Comparison of ENCODE assay signal across 9 cellular contexts in the genomic region with DNA sequence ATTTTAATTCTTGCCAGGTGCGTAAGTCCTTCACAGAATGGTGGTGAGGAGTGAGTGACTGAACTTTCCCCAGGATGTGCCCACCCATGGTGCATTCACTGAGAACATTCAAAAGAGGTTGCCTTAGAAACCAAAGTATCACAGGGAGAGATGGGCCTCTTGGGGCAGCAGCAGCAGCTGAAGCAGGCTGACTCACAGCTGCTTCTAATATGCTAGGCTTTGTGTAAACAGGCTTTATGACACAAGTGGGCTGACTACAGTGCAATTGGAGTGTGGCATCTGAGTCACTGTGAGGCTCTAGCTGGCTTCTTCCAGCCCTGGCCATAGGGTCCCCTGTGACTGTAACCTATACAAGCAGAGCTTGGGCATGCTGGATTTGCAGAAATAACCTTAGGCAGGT. TPM values are rescaled to one million over a fixed set of nuclear protein-coding genes. Genes with fewer than 3 reads are reported as not detected.
DNase-seq lines count a peak whose midpoint lies in the region; ATAC-seq and TF ChIP-seq lines count a peak whose summit lies in the region.
"Had no signal": no experiment of that assay in that cellular context is flagged by ENCODE, and none has a peak within 500 bp of the region (broad histone marks: within the 10 kb centered on the region; RNA-seq: fewer than 3 reads in every experiment).

No MANE protein-coding gene starts in this region.

- H3K9me3 ChIP-seq in SJCRH30 (replicated peaks), result no peaks in the 10 kb centered on the region
- no peaks in the 10 kb centered on the region for H3K9me3 ChIP-seq in osteoblast (ENCODE audit: low read depth, low read length)
- H3K9me3 ChIP-seq: Peyer's patch had no signal

- H3K36me3 ChIP-seq in SJCRH30 (no peaks in the 10 kb centered on the region), osteoblast (ENCODE audit: insufficient read depth, low read length) (no peaks in the 10 kb centered on the region)
- H3K36me3 ChIP-seq: Peyer's patch had no signal

- no peak overlapping the region for H2AFZ ChIP-seq in osteoblast (ENCODE audit: low read length)

- no peak overlapping the region for H3K4me3 ChIP-seq in SJCRH30
- H3K4me3 ChIP-seq in osteoblast (ENCODE audit: insufficient read depth, low read length), result no peak overlapping the region
- H3K4me3 ChIP-seq: Peyer's patch had no signal

- no peak for ATAC-seq in HG02938 (IDR thresholded peaks at IDR 0.05; ENCODE audit: unreplicated experiment)
- ATAC-seq in GM21367 (IDR thresholded peaks at IDR 0.05; ENCODE audit: unreplicated experiment), result no peak
- no peak for ATAC-seq in HG03432 (IDR thresholded peaks at IDR 0.05; ENCODE audit: unreplicated experiment)

- DNase-seq in DMS79 (lab: John Stamatoyannopoulos, UW) (peak; percentile 96), MV-4-11 (lab: John Stamatoyannopoulos, UW) (peak; percentile 79), SJCRH30 (peak; percentile 92 to 97), fibroblast of peridontal ligament (ENCODE audit: extremely low read depth) (peak; percentile 97), osteoblast (ENCODE audit: insufficient read length, low spot score, missing footprints) (peak; percentile 95)

- no peaks in the 10 kb centered on the region for H3K79me2 ChIP-seq in osteoblast (ENCODE audit: insufficient read depth, low read length)

- peak overlapping the region; percentile 29 for H3K4me2 ChIP-seq in osteoblast (ENCODE audit: insufficient read depth, low read length)

- H3K4me1 ChIP-seq in SJCRH30, result peaks cover 45% of the 10 kb centered on the region
- H3K4me1 ChIP-seq in osteoblast (ENCODE audit: insufficient read depth, low read length), result peaks cover 28% of the 10 kb centered on the region
- H3K4me1 ChIP-seq: Peyer's patch had no signal

- peak; percentile 10 for TF ChIP-seq CTCF in osteoblast (IDR thresholded peaks at IDR 0.05; ENCODE audit: extremely low read depth, low read depth, low read length)

- H3K27ac ChIP-seq in SJCRH30 (peak overlapping the region; percentile 62), osteoblast (ENCODE audit: low read depth, low read length) (peak overlapping the region; percentile 77)

- no peaks in the 10 kb centered on the region for H4K20me1 ChIP-seq in osteoblast (ENCODE audit: insufficient read depth, low read length)

- no peaks in the 10 kb centered on the region for H3K27me3 ChIP-seq in SJCRH30
- no peaks in the 10 kb centered on the region for H3K27me3 ChIP-seq in osteoblast (ENCODE audit: insufficient read depth, low read length)
- H3K27me3 ChIP-seq: Peyer's patch had no signal

RNA-seq across cellular contexts. Expression of a gene that starts 12.6 kb away (rescaled TPM):
- 23.8 and 25.7 TPM in 2 replicates for total RNA-seq in SJCRH30 (2014; rRNA removed; shearing (Covaris generic))
- total RNA-seq in osteoblast, result 2.5 and 5.9 TPM in 2 replicates

RNA-seq across cellular contexts. Expression of a gene that starts 12.8 kb away (rescaled TPM):
- total RNA-seq in SJCRH30 (2014; rRNA removed; shearing (Covaris generic)), result 140 and 144 TPM in 2 replicates
- 364 and 410 TPM in 2 replicates for total RNA-seq in osteoblast

RNA-seq across cellular contexts. Expression of a gene that starts 53.8 kb away (rescaled TPM):
- not detected in 2 replicates for total RNA-seq in SJCRH30 (2014; rRNA removed; shearing (Covaris generic))
- not detected in 2 replicates for total RNA-seq in osteoblast
